Comparison of ENCODE assay signal across 21 cellular contexts in the genomic region with DNA sequence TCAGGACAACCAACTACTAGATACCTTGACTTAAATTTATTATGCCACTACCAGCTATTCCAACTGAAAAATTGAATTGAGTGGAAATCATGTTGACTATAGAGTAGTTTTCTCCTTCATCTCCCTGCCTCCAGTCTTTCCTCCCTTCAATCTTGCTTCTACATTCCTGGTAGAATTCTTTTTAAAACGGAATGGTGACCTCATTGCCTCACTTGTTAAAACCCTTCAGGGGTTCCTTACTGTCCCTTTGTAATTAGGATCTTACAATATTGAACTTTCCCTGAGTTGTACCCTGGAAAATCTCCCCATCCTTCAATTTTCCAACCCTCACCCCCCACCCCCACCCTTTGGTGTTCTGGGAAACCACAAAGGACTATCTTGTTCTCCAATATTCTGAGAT.
DNase-seq lines count a peak whose midpoint lies in the region; ATAC-seq lines count a peak whose summit lies in the region.
"Had no signal": no experiment of that assay in that cellular context is flagged by ENCODE, and none has a peak within 500 bp of the region (broad histone marks: within the 10 kb centered on the region; RNA-seq: fewer than 3 reads in every experiment).

No MANE protein-coding gene starts in this region.

- H3K4me1 Mint-ChIP-seq in central memory CD8-positive, alpha-beta T cell, result peaks cover 46% of the 10 kb centered on the region
- H3K4me1 Mint-ChIP-seq in effector memory CD8-positive, alpha-beta T cell (ENCODE audit: low read depth in 2 of 2), result peaks cover 14 to 29% of the 10 kb centered on the region in 2 donors

- H3K9me3 Mint-ChIP-seq in central memory CD8-positive, alpha-beta T cell, result no peaks in the 10 kb centered on the region
- H3K9me3 Mint-ChIP-seq in effector memory CD8-positive, alpha-beta T cell, result no peaks in the 10 kb centered on the region
- H3K9me3 Mint-ChIP-seq: activated B cell treated with CpG ODN at 0.5 μM for 24 hours; T-helper 1 cell treated with Interleukin-12 subunit alpha and Interleukin-12 subunit beta and Interleukin-4 antibody, amounts not matched to agents 30 μg/mL and 1 μg/mL, for 36 hours had no signal

- H3K27me3 ChIP-seq in HUES6 (ENCODE audit: control insufficient read depth, insufficient read depth, low read length), result no peaks in the 10 kb centered on the region
- H3K27me3 ChIP-seq: esophagus muscularis mucosa, pancreas, sigmoid colon, vagina had no signal

- H3K27ac ChIP-seq in HUES6 (ENCODE audit: low read depth, low read length), result peak overlapping the region; percentile 76
- H3K27ac ChIP-seq: esophagus muscularis mucosa, pancreas, sigmoid colon, vagina had no signal

- H3K4me1 ChIP-seq in HUES6 (ENCODE audit: control insufficient read depth, insufficient read depth, low read length), result peaks cover 60% of the 10 kb centered on the region
- H3K4me1 ChIP-seq: pancreas, vagina had no signal

- no peaks in the 10 kb centered on the region for H3K27me3 Mint-ChIP-seq in central memory CD8-positive, alpha-beta T cell
- no peaks in the 10 kb centered on the region for H3K27me3 Mint-ChIP-seq in effector memory CD8-positive, alpha-beta T cell
- H3K27me3 Mint-ChIP-seq: activated B cell treated with CpG ODN at 0.5 μM for 24 hours; activated CD8-positive, alpha-beta memory T cell treated with anti-CD3 and anti-CD28 coated beads, Interleukin-2, amount 10 ng/mL, durations not matched to agents 7 days and 5 days had no signal

- no peaks in the 10 kb centered on the region for H3K36me3 ChIP-seq in HUES6 (ENCODE audit: control insufficient read depth, insufficient read depth, low read length)
- H3K36me3 ChIP-seq: esophagus muscularis mucosa, pancreas, sigmoid colon, vagina had no signal

- no peak overlapping the region for H3K4me3 Mint-ChIP-seq in central memory CD8-positive, alpha-beta T cell
- no peak overlapping the region for H3K4me3 Mint-ChIP-seq in effector memory CD8-positive, alpha-beta T cell
- H3K4me3 Mint-ChIP-seq: activated B cell treated with CpG ODN at 0.5 μM for 24 hours; activated CD8-positive, alpha-beta memory T cell treated with anti-CD3 and anti-CD28 coated beads, Interleukin-2, amount 10 ng/mL, durations not matched to agents 7 days and 5 days; T-helper 1 cell treated with Interleukin-12 subunit alpha and Interleukin-12 subunit beta and Interleukin-4 antibody, amounts not matched to agents 30 μg/mL and 1 μg/mL, for 36 hours had no signal

- H3K9me3 ChIP-seq in HUES6 (ENCODE audit: control insufficient read depth, insufficient read depth, low read depth, low read length), result no peaks in the 10 kb centered on the region
- H3K9me3 ChIP-seq: esophagus muscularis mucosa, pancreas, sigmoid colon, vagina had no signal

- H3K27ac Mint-ChIP-seq in central memory CD8-positive, alpha-beta T cell (ENCODE audit: low read depth), result peak overlapping the region; percentile 32
- H3K27ac Mint-ChIP-seq in effector memory CD8-positive, alpha-beta T cell, result peak overlapping the region in 1 of 2 donors; percentile 62
- H3K27ac Mint-ChIP-seq: activated B cell treated with CpG ODN at 0.5 μM for 24 hours; activated CD8-positive, alpha-beta memory T cell treated with anti-CD3 and anti-CD28 coated beads, Interleukin-2, amount 10 ng/mL, durations not matched to agents 7 days and 5 days; T-helper 1 cell treated with Interleukin-12 subunit alpha and Interleukin-12 subunit beta and Interleukin-4 antibody, amounts not matched to agents 30 μg/mL and 1 μg/mL, for 36 hours had no signal

- no peaks in the 10 kb centered on the region for H3K36me3 Mint-ChIP-seq in central memory CD8-positive, alpha-beta T cell (ENCODE audit: insufficient read depth)
- H3K36me3 Mint-ChIP-seq in effector memory CD8-positive, alpha-beta T cell (ENCODE audit: insufficient read depth), result no peaks in the 10 kb centered on the region

- DNase-seq in AG08396 (ENCODE audit: low spot score) (peak; percentile 11), myocyte (ENCODE audit: low read depth) (peak; percentile 30), glomerular visceral epithelial cell (ENCODE audit: extremely low spot score) (no peak), hypothalamus (lab: John Stamatoyannopoulos, UW) (no peak)
- no peak for DNase-seq in central memory CD8-positive, alpha-beta T cell (ENCODE audit: low spot score in 2 of 2)
- DNase-seq in effector memory CD8-positive, alpha-beta T cell, result no peak
- DNase-seq: activated B cell treated with CpG ODN at 0.5 μM for 24 hours; activated CD8-positive, alpha-beta memory T cell treated with anti-CD3 and anti-CD28 coated beads, Interleukin-2, amount 10 ng/mL, durations not matched to agents 7 days and 5 days; anterior cingulate cortex; head of caudate nucleus; kidney glomerular epithelial cell; NCI-H2081 treated with DMSO at 0.1 percent for 48 hours; NCI-H524; pancreas; SHP77 treated with DMSO at 0.1 percent for 48 hours; sigmoid colon had no signal

- no peak for ATAC-seq in central memory CD8-positive, alpha-beta T cell (replicated peaks; ENCODE audit: extremely low read depth, poor library complexity, severe bottlenecking)
- ATAC-seq in effector memory CD8-positive, alpha-beta T cell (replicated peaks), result no peak
- ATAC-seq in GM19467 (IDR thresholded peaks at IDR 0.05; ENCODE audit: unreplicated experiment), result no peak
- ATAC-seq: activated CD8-positive, alpha-beta memory T cell treated with anti-CD3 and anti-CD28 coated beads, Interleukin-2, amount 10 ng/mL, durations not matched to agents 7 days and 5 days; pancreas had no signal

- 0 out of 2 replicates have a peak overlapping the region, but pooled peaks have one; percentile 12 for H3K4me3 ChIP-seq in HUES6 (ENCODE audit: low read depth, low read length)
- H3K4me3 ChIP-seq: esophagus muscularis mucosa, pancreas, sigmoid colon, vagina had no signal

- H3K9ac ChIP-seq in HUES6 (ENCODE audit: low read length), result no peak overlapping the region

Comparison
In these comparisons a context has a peak if more than half of its experiments do, and no peak if none do; other contexts are left out.
1. DNase-seq: peak in AG08396 (single experiment) and myocyte (single experiment); none in central memory CD8-positive, alpha-beta T cell (0 of 2), glomerular visceral epithelial cell (single experiment), effector memory CD8-positive, alpha-beta T cell (0 of 3) and hypothalamus (0 of 51).